ENCODE assay signal across 25 cellular contexts in genomic region chr6:41438746-41439145, GRCh38.
"Had no signal": no experiment of that assay in that cellular context is flagged by ENCODE, and none has a peak within 500 bp of the region (broad histone marks: within the 10 kb centered on the region; RNA-seq: fewer than 3 reads in every experiment).

No MANE protein-coding gene starts in this region.

- H3K27ac Mint-ChIP-seq: mesothelial cell of epicardium; stimulated activated naive CD8-positive, alpha-beta T cell treated with anti-CD3 and anti-CD28 coated beads, Interleukin-15, Interleukin-2, amounts not matched to agents 100 ng/mL and 50 ng/mL, for 24 hours had no signal

- H3K4me3 Mint-ChIP-seq: memory B cell; mesothelial cell of epicardium; stimulated activated naive CD8-positive, alpha-beta T cell treated with anti-CD3 and anti-CD28 coated beads, Interleukin-15, Interleukin-2, amounts not matched to agents 100 ng/mL and 50 ng/mL, for 24 hours had no signal

- H3K9me3 ChIP-seq: mucosa of descending colon, ovary, psoas muscle, sigmoid colon, thoracic aorta, tibial nerve, upper lobe of right lung, uterus had no signal

- H3K27ac ChIP-seq: dorsolateral prefrontal cortex, ovary, psoas muscle, sigmoid colon, thoracic aorta, tibial nerve, upper lobe of right lung, uterus had no signal

- H3K9me3 Mint-ChIP-seq: memory B cell; mesothelial cell of epicardium; stimulated activated effector memory CD8-positive, alpha-beta T cell treated with anti-CD3 and anti-CD28 coated beads, Interleukin-12 subunit alpha, Interleukin-12 subunit beta, amount 100 ng/mL, for 72 hours; stimulated activated naive CD8-positive, alpha-beta T cell treated with anti-CD3 and anti-CD28 coated beads, Interleukin-15, Interleukin-2, amounts not matched to agents 100 ng/mL and 50 ng/mL, for 24 hours had no signal

- ATAC-seq: left lobe of liver; mucosa of descending colon; psoas muscle; right cardiac atrium; stimulated activated effector memory CD8-positive, alpha-beta T cell treated with anti-CD3 and anti-CD28 coated beads, Interleukin-12 subunit alpha, Interleukin-12 subunit beta, amount 100 ng/mL, for 72 hours; upper lobe of right lung had no signal

- FAIRE-seq: colon, frontal cortex, keratinocyte had no signal

- DNase-seq: dorsolateral prefrontal cortex; effector CD4-positive, alpha-beta T cell; hypothalamus; mucosa of descending colon; naive B cell; occipital lobe; ovary; psoas muscle; right cardiac atrium; sigmoid colon; stimulated activated CD4-positive, alpha-beta T cell treated with anti-CD3 and anti-CD28 coated beads, Interleukin-2, amount 100 ng/mL, for 24 hours; stimulated activated CD4-positive, alpha-beta T cell treated with anti-CD3 and anti-CD28 coated beads, Interleukin-4, amount 100 ng/mL, for 24 hours; upper lobe of right lung; uterus had no signal

- H3K4me3 ChIP-seq: dorsolateral prefrontal cortex, lung, mucosa of descending colon, ovary, psoas muscle, sigmoid colon, thoracic aorta, tibial nerve, upper lobe of right lung, uterus had no signal

- H3K27me3 ChIP-seq: ovary, sigmoid colon, tibial nerve, uterus had no signal

- H3K36me3 ChIP-seq: ovary, sigmoid colon, thoracic aorta, tibial nerve, upper lobe of right lung, uterus had no signal

- H3K36me3 Mint-ChIP-seq: memory B cell; mesothelial cell of epicardium; naive B cell; stimulated activated effector memory CD8-positive, alpha-beta T cell treated with anti-CD3 and anti-CD28 coated beads, Interleukin-12 subunit alpha, Interleukin-12 subunit beta, amount 100 ng/mL, for 72 hours had no signal
